In genomic region chr16:4271176-4272113, GRCh38 we compare ENCODE assay signal across 1 cellular context.
A peak's percentile ranks its signal among the peaks of the same experiment; 100 is the strongest.
TF ChIP-seq lines count a peak whose summit lies in the region.

No MANE protein-coding gene starts in this region.

TF ChIP-seq in HepG2, 621 proteins besides CTCF, POLR2A, EP300 and RAD21 (continued from another document and continues in another):
- TF ChIP-seq FOXO1 (CRISPR knock-in tag; IDR thresholded peaks at IDR 0.05), result peak; percentile 92
- no peak for TF ChIP-seq ZUFSP (CRISPR knock-in tag; IDR thresholded peaks at IDR 0.05; ENCODE audit: borderline replicate concordance)
- TF ChIP-seq ZXDC (CRISPR knock-in tag; IDR thresholded peaks at IDR 0.05), result peak; percentile 17; the same call in 1 of the 2 replicates
- TF ChIP-seq SMARCE1 (IDR thresholded peaks at IDR 0.05; ENCODE audit: borderline replicate concordance), result no peak
- peak; percentile 69 for TF ChIP-seq CREM (IDR thresholded peaks at IDR 0.05)
- no peak for TF ChIP-seq CREM (CRISPR knock-in tag; IDR thresholded peaks at IDR 0.05)
- no peak; the same call in 1 of the 2 replicates for TF ChIP-seq ZBTB42 (CRISPR knock-in tag; IDR thresholded peaks at IDR 0.05)
- TF ChIP-seq SRF (IDR thresholded peaks at IDR 0.05; ENCODE audit: low read depth, low read length), result no peak
- TF ChIP-seq HOXA3 (CRISPR knock-in tag; IDR thresholded peaks at IDR 0.05), result peak; percentile 84
- no peak for TF ChIP-seq SMAD3 (CRISPR knock-in tag; IDR thresholded peaks at IDR 0.05)
- TF ChIP-seq ZNF557 (CRISPR knock-in tag; IDR thresholded peaks at IDR 0.05), result no peak
- peak; percentile 89 for TF ChIP-seq RBFOX2 (IDR thresholded peaks at IDR 0.05; ENCODE audit: low read depth, low read length)
- no peak; the same call in 1 of the 2 replicates for TF ChIP-seq EED (CRISPR knock-in tag; IDR thresholded peaks at IDR 0.05)
- 0 out of 2 replicates have a peak, but pooled peaks have one; percentile 8 for TF ChIP-seq NFYB (CRISPR knock-in tag; IDR thresholded peaks at IDR 0.05)
- 0 out of 2 replicates have a peak, but pooled peaks have one; percentile 39 for TF ChIP-seq ZNF773 (CRISPR knock-in tag; IDR thresholded peaks at IDR 0.05; ENCODE audit: borderline replicate concordance)
- peak; percentile 74; the same call in 1 of the 2 replicates for TF ChIP-seq ZFP41 (CRISPR knock-in tag; IDR thresholded peaks at IDR 0.05; ENCODE audit: borderline replicate concordance)
- TF ChIP-seq MTERF4 (CRISPR knock-in tag; IDR thresholded peaks at IDR 0.05), result peak; percentile 20; the same call in 1 of the 2 replicates
- TF ChIP-seq FOXK1 (CRISPR knock-in tag; IDR thresholded peaks at IDR 0.05; ENCODE audit: borderline replicate concordance, low read depth), result peak; percentile 92
- peak; percentile 66; the same call in 1 of the 2 replicates for TF ChIP-seq ZNF546 (CRISPR knock-in tag; conservative IDR thresholded peaks at IDR 0.05)
- TF ChIP-seq AHR (CRISPR knock-in tag; IDR thresholded peaks at IDR 0.05), result no peak
- TF ChIP-seq ZNF20 (CRISPR knock-in tag; IDR thresholded peaks at IDR 0.05), result peak; percentile 89; the same call in 1 of the 2 replicates
- no peak for TF ChIP-seq REXO4 (CRISPR knock-in tag; IDR thresholded peaks at IDR 0.05; ENCODE audit: borderline replicate concordance)
- TF ChIP-seq ZNF275 (CRISPR knock-in tag; IDR thresholded peaks at IDR 0.05; ENCODE audit: borderline replicate concordance), result peak; percentile 91
- TF ChIP-seq CCAR2 (optimal IDR thresholded peaks at IDR 0.05; ENCODE audit: low read depth, low read length), result no peak
- no peak for TF ChIP-seq ZFP37 (CRISPR knock-in tag; IDR thresholded peaks at IDR 0.05; ENCODE audit: borderline replicate concordance)
- no peak for TF ChIP-seq TERF1 (CRISPR knock-in tag; IDR thresholded peaks at IDR 0.05)
- no peak for TF ChIP-seq ZNF615 (CRISPR knock-in tag; IDR thresholded peaks at IDR 0.05; ENCODE audit: borderline replicate concordance)
- TF ChIP-seq ZFAT (CRISPR knock-in tag; conservative IDR thresholded peaks at IDR 0.05), result no peak
- no peak for TF ChIP-seq BCLAF1 (IDR thresholded peaks at IDR 0.05)
- TF ChIP-seq ZNF841 (CRISPR knock-in tag; IDR thresholded peaks at IDR 0.05; ENCODE audit: borderline replicate concordance), result no peak
- no peak for TF ChIP-seq ZFP36L2 (CRISPR knock-in tag; IDR thresholded peaks at IDR 0.05)
- TF ChIP-seq THAP8 (CRISPR knock-in tag; IDR thresholded peaks at IDR 0.05; ENCODE audit: borderline replicate concordance), result 0 out of 2 replicates have a peak, but pooled peaks have one; percentile 42
- TF ChIP-seq NFATC3 (CRISPR knock-in tag; IDR thresholded peaks at IDR 0.05), result no peak
- TF ChIP-seq ZNF598 (CRISPR knock-in tag; IDR thresholded peaks at IDR 0.05; ENCODE audit: borderline replicate concordance), result 0 out of 2 replicates have a peak, but pooled peaks have one; percentile 53
- peak; percentile 58 for TF ChIP-seq MNT (IDR thresholded peaks at IDR 0.05)
- peak; percentile 84 for TF ChIP-seq GMEB1 (CRISPR knock-in tag; IDR thresholded peaks at IDR 0.05; ENCODE audit: borderline replicate concordance)
- TF ChIP-seq ATF6 (CRISPR knock-in tag; conservative IDR thresholded peaks at IDR 0.05), result no peak; the same call in 1 of the 2 replicates
- 0 out of 2 replicates have a peak, but pooled peaks have one; percentile 42 for TF ChIP-seq ZNF180 (CRISPR knock-in tag; IDR thresholded peaks at IDR 0.05; ENCODE audit: borderline replicate concordance, low read depth)
- no peak for TF ChIP-seq NPAS2 (CRISPR knock-in tag; IDR thresholded peaks at IDR 0.05; ENCODE audit: borderline replicate concordance)
- TF ChIP-seq ZNF160 (CRISPR knock-in tag; IDR thresholded peaks at IDR 0.05), result peak; percentile 15
- TF ChIP-seq ZSCAN20 (CRISPR knock-in tag; IDR thresholded peaks at IDR 0.05; ENCODE audit: borderline replicate concordance), result no peak
- peak; percentile 87; the same call in 1 of the 2 replicates for TF ChIP-seq ZNF724P (CRISPR knock-in tag; IDR thresholded peaks at IDR 0.05; ENCODE audit: borderline replicate concordance)
- TF ChIP-seq ZNF775 (CRISPR knock-in tag; IDR thresholded peaks at IDR 0.05; ENCODE audit: borderline replicate concordance), result peak; percentile 80; the same call in 1 of the 2 replicates
